Comparison of ENCODE assay signal across 9 cellular contexts in the genomic region with DNA sequence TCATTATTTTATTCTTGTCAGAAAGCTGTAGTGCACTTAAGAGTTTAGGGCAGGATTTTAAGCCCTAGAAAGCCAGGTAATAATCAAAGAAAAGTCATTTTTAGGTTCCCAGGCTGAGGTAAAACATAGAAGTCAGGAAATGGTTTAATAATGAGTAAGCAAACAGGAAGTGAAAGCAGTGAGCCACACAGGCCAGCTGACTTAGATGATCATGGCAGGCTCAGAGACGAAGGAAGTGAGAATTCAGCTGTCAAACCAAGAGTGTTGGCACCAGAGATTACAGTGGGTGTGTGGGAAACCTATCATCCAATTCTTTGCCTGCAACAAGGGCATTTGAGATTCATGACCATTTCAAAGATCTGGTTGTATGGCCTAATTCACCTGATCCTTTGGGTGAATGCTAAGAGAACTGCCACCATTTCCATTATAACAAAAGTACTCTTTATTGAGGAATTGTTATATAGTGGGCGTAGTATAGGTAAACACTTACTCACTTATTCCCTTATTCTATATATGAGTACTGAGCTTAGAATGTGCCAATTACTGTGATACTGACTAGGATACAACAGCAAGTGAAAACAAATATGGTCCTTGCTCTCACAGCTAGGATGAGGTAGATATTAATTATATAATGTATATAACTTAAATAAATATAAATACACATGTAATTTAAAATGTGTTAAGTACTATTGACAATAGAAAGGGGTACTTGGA.
DNase-seq lines count a peak whose midpoint lies in the region; ATAC-seq, FAIRE-seq and TF ChIP-seq lines count a peak whose summit lies in the region.
"Had no signal": no experiment of that assay in that cellular context is flagged by ENCODE, and none has a peak within 500 bp of the region (broad histone marks: within the 10 kb centered on the region; RNA-seq: fewer than 3 reads in every experiment).

No MANE protein-coding gene starts in this region.

- H3K9me3 Mint-ChIP-seq in astrocyte (ENCODE audit: unreplicated experiment) (peaks cover 14% of the 10 kb centered on the region), neural progenitor cell (peaks cover 34% of the 10 kb centered on the region)

- peak overlapping the region; percentile 44 for H3K27ac Mint-ChIP-seq in astrocyte (ENCODE audit: unreplicated experiment)
- H3K27ac Mint-ChIP-seq in neural progenitor cell: no peak overlapping the region

- intact Hi-C loops in esophagus squamous epithelium (cut with DNase I): no loop called here

- WGBS in esophagus squamous epithelium, 2 donors: 53 to 61% methylated on average over 2 of the region's 2 CpGs

- ATAC-seq in GM19351 (IDR thresholded peaks at IDR 0.05; ENCODE audit: unreplicated experiment): peak; percentile 100
- ATAC-seq in HG03196 (IDR thresholded peaks at IDR 0.05; ENCODE audit: unreplicated experiment): peak; percentile 100

- DNase-seq in SJSA1 (ENCODE audit: low read depth in 1 of 2, low spot score in 2 of 2): peak in 1 of 2 experiments; percentile 32
- DNase-seq in astrocyte (ENCODE audit: low read depth): peak; percentile 60
- DNase-seq in mucosa of gallbladder (ENCODE audit: low spot score): peak; percentile 10
- DNase-seq in neural progenitor cell (ENCODE audit: low spot score): no peak
- DNase-seq in esophagus squamous epithelium (lab: John Stamatoyannopoulos, UW): no peak

- no peaks in the 10 kb centered on the region for H3F3A ChIP-seq in neural progenitor cell (ENCODE audit: low read depth)

- H3K36me3 Mint-ChIP-seq in astrocyte (ENCODE audit: low read depth, unreplicated experiment) (no peaks in the 10 kb centered on the region), neural progenitor cell (peaks cover 20% of the 10 kb centered on the region)

- peaks cover 8 to 29% (median 16%) of the 10 kb centered on the region in 10 experiments for H3K4me1 ChIP-seq in BLaER1 treated with 17β-estradiol and CSF1 and Interleukin-3, amounts not matched to agents 10 nM and 100 nM
- peaks cover 8% of the 10 kb centered on the region for H3K4me1 ChIP-seq in SJSA1 (replicated peaks)
- H3K4me1 ChIP-seq in astrocyte (ENCODE audit: insufficient read depth, low read length): peaks cover 8% of the 10 kb centered on the region
- H3K4me1 ChIP-seq in neural progenitor cell: peaks cover 12% of the 10 kb centered on the region
- H3K4me1 ChIP-seq in esophagus squamous epithelium: no peaks in the 10 kb centered on the region

- H3K79me2 ChIP-seq in astrocyte (ENCODE audit: insufficient read depth, low read length): no peaks in the 10 kb centered on the region
- no peaks in the 10 kb centered on the region for H3K79me2 ChIP-seq in neural progenitor cell (ENCODE audit: low read depth)

- H3K27me3 Mint-ChIP-seq in astrocyte (ENCODE audit: low read depth, unreplicated experiment) (no peaks in the 10 kb centered on the region), neural progenitor cell (ENCODE audit: insufficient read depth, low read depth) (peaks cover 6% of the 10 kb centered on the region)

- no peaks in the 10 kb centered on the region for H3K27me3 ChIP-seq in BLaER1 treated with 17β-estradiol and CSF1 and Interleukin-3, amounts not matched to agents 10 nM and 100 nM
- H3K27me3 ChIP-seq in SJSA1 (replicated peaks) (no peaks in the 10 kb centered on the region), astrocyte (ENCODE audit: insufficient read depth, low read length) (no peaks in the 10 kb centered on the region), neural progenitor cell (no peaks in the 10 kb centered on the region), esophagus squamous epithelium (no peaks in the 10 kb centered on the region)

- H3K4me1 Mint-ChIP-seq in astrocyte (ENCODE audit: low read depth, unreplicated experiment) (peaks cover 15% of the 10 kb centered on the region), neural progenitor cell (peaks cover 28% of the 10 kb centered on the region)

- no peak overlapping the region for H3K4me3 ChIP-seq in BLaER1 treated with 17β-estradiol and CSF1 and Interleukin-3, amounts not matched to agents 10 nM and 100 nM
- H3K4me3 ChIP-seq in SJSA1 (no peak overlapping the region), astrocyte (ENCODE audit: insufficient read depth, low read depth, low read length) (no peak overlapping the region), neural progenitor cell (no peak overlapping the region), esophagus squamous epithelium (no peak overlapping the region)

- peak overlapping the region; percentile 11 to 59 (median 38); a peak in 20 of 22 replicates for H3K4me2 ChIP-seq in BLaER1 treated with 17β-estradiol and CSF1 and Interleukin-3, amounts not matched to agents 10 nM and 100 nM
- H3K4me2 ChIP-seq in astrocyte (ENCODE audit: low read length) (peak overlapping the region; percentile 66), neural progenitor cell (no peak overlapping the region)

- FAIRE-seq in astrocyte (lab: Jason Lieb, UNC): no peak
- FAIRE-seq: endometrium had no signal

- H2AFZ ChIP-seq in astrocyte (ENCODE audit: low read depth, low read length) (peak overlapping the region; percentile 82), neural progenitor cell (replicated peaks) (no peak overlapping the region)

- H3K4me3 Mint-ChIP-seq in astrocyte (ENCODE audit: unreplicated experiment) (no peak overlapping the region), neural progenitor cell (no peak overlapping the region)

- H3K36me3 ChIP-seq in BLaER1 treated with 17β-estradiol and CSF1 and Interleukin-3, amounts not matched to agents 10 nM and 100 nM: no peaks in the 10 kb centered on the region
- H3K36me3 ChIP-seq in SJSA1 (no peaks in the 10 kb centered on the region), astrocyte (ENCODE audit: insufficient read depth, low read length) (no peaks in the 10 kb centered on the region), neural progenitor cell (no peaks in the 10 kb centered on the region), esophagus squamous epithelium (no peaks in the 10 kb centered on the region)

- no peaks in the 10 kb centered on the region for H4K20me1 ChIP-seq in BLaER1 treated with 17β-estradiol and CSF1 and Interleukin-3, amounts not matched to agents 10 nM and 100 nM
- H4K20me1 ChIP-seq in astrocyte (ENCODE audit: insufficient read depth, low read length) (no peaks in the 10 kb centered on the region), neural progenitor cell (ENCODE audit: low read depth) (no peaks in the 10 kb centered on the region)

- peaks cover 0 to 21% (median 0%) of the 10 kb centered on the region in 11 experiments; a peak in 2 of 22 replicates for H3K9me3 ChIP-seq in BLaER1 treated with 17β-estradiol and CSF1 and Interleukin-3, amounts not matched to agents 10 nM and 100 nM (replicated peaks in 1 of 11)
- H3K9me3 ChIP-seq in SJSA1 (replicated peaks) (no peaks in the 10 kb centered on the region), astrocyte (ENCODE audit: insufficient read depth, low read depth, low read length) (no peaks in the 10 kb centered on the region), neural progenitor cell (ENCODE audit: low read depth) (no peaks in the 10 kb centered on the region), esophagus squamous epithelium (no peaks in the 10 kb centered on the region)

- H3K27ac ChIP-seq in BLaER1 treated with 17β-estradiol and CSF1 and Interleukin-3, amounts not matched to agents 10 nM and 100 nM: peak overlapping the region in 10 of 11 experiments; percentile 4 to 63 (median 36); a peak in 12 of 22 replicates
- H3K27ac ChIP-seq in SJSA1 (peak overlapping the region; percentile 42), astrocyte (ENCODE audit: low read depth, low read length) (peak overlapping the region; percentile 30), neural progenitor cell (no peak overlapping the region), esophagus squamous epithelium (no peak overlapping the region)

- no peak overlapping the region for H3K9ac ChIP-seq in BLaER1 treated with 17β-estradiol and CSF1 and Interleukin-3, amounts not matched to agents 10 nM and 100 nM
- H3K9ac ChIP-seq in astrocyte (ENCODE audit: low read length) (no peak overlapping the region), neural progenitor cell (no peak overlapping the region)

- TF ChIP-seq CTCF in astrocyte (IDR thresholded peaks at IDR 0.05; ENCODE audit: insufficient read depth, low read depth, low read length): no peak
- TF ChIP-seq CTCF in neural progenitor cell (IDR thresholded peaks at IDR 0.05): no peak
- no peak for TF ChIP-seq CTCF in esophagus squamous epithelium (IDR thresholded peaks at IDR 0.05)

- TF ChIP-seq POLR2A in esophagus squamous epithelium (IDR thresholded peaks at IDR 0.05): no peak

Comparison
In these comparisons a context has a peak if more than half of its experiments do, and no peak if none do; other contexts are left out.
1. H3K27ac ChIP-seq: peak in BLaER1 treated with 17β-estradiol and CSF1 and Interleukin-3, amounts not matched to agents 10 nM and 100 nM (10 of 11), SJSA1 (single experiment) and astrocyte (single experiment); none in neural progenitor cell (single experiment) and esophagus squamous epithelium (0 of 4).
2. DNase-seq: peak in astrocyte (single experiment) and mucosa of gallbladder (single experiment); none in neural progenitor cell (single experiment) and esophagus squamous epithelium (single experiment).